ENCODE assay signal across 8 cellular contexts in the genomic region with DNA sequence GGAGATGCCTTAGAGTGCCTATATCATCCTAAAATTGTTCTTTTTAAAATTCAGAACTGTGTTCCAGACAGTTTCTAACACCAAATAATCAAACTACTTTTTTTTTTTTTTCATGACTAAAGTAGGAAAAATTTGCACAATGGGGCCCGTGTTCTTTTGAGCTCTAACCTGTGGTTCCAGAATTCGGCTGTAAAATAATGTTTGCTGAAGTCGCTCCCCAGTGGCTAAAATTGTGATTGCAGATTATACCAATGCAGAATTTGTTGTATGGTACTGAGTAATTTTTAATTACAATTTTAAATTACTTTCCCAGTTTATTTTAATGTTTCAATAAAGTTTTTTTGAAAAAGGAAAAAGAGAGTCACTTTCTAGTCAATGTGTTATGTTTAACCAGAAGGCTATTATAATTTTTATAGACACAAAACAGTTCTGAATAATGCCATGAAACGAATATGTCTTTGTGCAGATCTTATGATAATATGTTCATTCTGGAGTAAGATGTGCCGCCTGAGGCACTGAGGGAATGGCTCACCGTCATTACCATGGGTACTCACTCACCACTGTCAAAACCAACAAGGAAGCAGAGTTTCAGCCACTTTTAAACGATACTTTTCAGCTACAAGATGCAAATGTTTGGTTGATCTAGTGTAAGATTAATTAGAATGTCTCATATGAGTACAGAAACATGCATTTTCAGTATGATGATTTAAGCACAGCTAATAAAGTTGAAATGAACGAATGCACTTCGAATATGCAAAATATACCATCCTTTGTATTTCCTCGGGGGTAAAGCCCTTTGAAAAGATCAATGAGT.
DNase-seq lines count a peak whose midpoint lies in the region; ATAC-seq and TF ChIP-seq lines count a peak whose summit lies in the region.

No MANE protein-coding gene starts in this region.

- H3K36me3 ChIP-seq in Panc1 (ENCODE audit: control insufficient read depth, insufficient read depth, low read length) (no peaks in the 10 kb centered on the region), colonic mucosa (no peaks in the 10 kb centered on the region), spleen (no peaks in the 10 kb centered on the region)

- POLR2A ChIA-PET in Panc1 (lab: Charles Lee), result no interaction called here

- H3K9me3 ChIP-seq in Panc1 (ENCODE audit: control insufficient read depth, insufficient read depth, low read depth, low read length), result no peaks in the 10 kb centered on the region
- no peaks in the 10 kb centered on the region for H3K9me3 ChIP-seq in colonic mucosa
- no peaks in the 10 kb centered on the region for H3K9me3 ChIP-seq in spleen

- CTCF ChIA-PET in Panc1 (lab: Charles Lee), result interaction anchor here (0.7 kb wide), 1 partner anchor 204 kb away, joined by 3 read pairs; a partner anchor contains a TSS

- H3K4me3 ChIP-seq in Panc1 (ENCODE audit: low read depth in 2 of 2, low read length in 2 of 2) (no peak overlapping the region), colonic mucosa (no peak overlapping the region), spleen (no peak overlapping the region)

- no peak for TF ChIP-seq POLR2A in spleen (IDR thresholded peaks at IDR 0.05)

- BruUV-seq in Panc1 (replicated peaks; lab: Mats Ljungman, UMichigan), result no TSS peak

- in situ Hi-C loops in Panc1 (cut with HindIII; ENCODE audit: low pct_unique_long_range_greater_than_20kb, low sequenced_read_pairs), result no loop called here

- H3K4me1 ChIP-seq in Panc1 (ENCODE audit: control insufficient read depth, insufficient read depth, low read length), result peaks cover 1% of the 10 kb centered on the region; the same call in 1 of the 2 replicates
- H3K4me1 ChIP-seq in colonic mucosa, result peaks cover 10% of the 10 kb centered on the region
- peaks cover 5 to 49% (median 22%) of the 10 kb centered on the region in 6 donors for H3K4me1 ChIP-seq in spleen

- 56 to 62% (median 59%) methylated on average over 10 of the region's 10 CpGs for WGBS in spleen, 5 donors

- H3K9ac ChIP-seq in colonic mucosa (ENCODE audit: low read depth in 2 of 2, low read length in 2 of 2), result no peak overlapping the region

- intact Hi-C loops in Panc1 (cut with micrococcal nuclease; ENCODE audit: unreplicated experiment) (no loop called here), colonic mucosa (cut with DNase I) (no loop called here), spleen (cut with DNase I; ENCODE audit: low total_unique reads) (loop anchor here (10.0 kb wide), 1 partner anchor 392 kb away; no protein-coding TSS in a partner anchor)

- no peak overlapping the region for H3K27ac ChIP-seq in Panc1 (ENCODE audit: low read length)
- H3K27ac ChIP-seq in colonic mucosa, result no peak overlapping the region
- no peak overlapping the region for H3K27ac ChIP-seq in spleen

- ATAC-seq in Panc1, result no peak

- TF ChIP-seq CTCF in Panc1 (IDR thresholded peaks at IDR 0.05), result peak; percentile 55; the same call in 1 of the 2 replicates
- peak; percentile 34 for TF ChIP-seq CTCF in colonic mucosa (IDR thresholded peaks at IDR 0.05)
- peak in 7 of 11 experiments; percentile 17 to 45 (median 30) for TF ChIP-seq CTCF in spleen (IDR thresholded peaks at IDR 0.05 in 8 of 11, conservative IDR thresholded peaks at IDR 0.05 in 3 of 11)

- peaks cover 2% of the 10 kb centered on the region; the same call in 1 of the 2 replicates for H3K27me3 ChIP-seq in Panc1 (ENCODE audit: control insufficient read depth, insufficient read depth, low read length)
- no peaks in the 10 kb centered on the region for H3K27me3 ChIP-seq in colonic mucosa
- no peaks in the 10 kb centered on the region for H3K27me3 ChIP-seq in spleen (replicated peaks in 1 of 7)

- peak; percentile 44 for DNase-seq in stimulated activated CD4-positive, alpha-beta T cell treated with anti-CD3 and anti-CD28 coated beads, Interleukin-15, amount 100 ng/mL, for 24 hours
- no peak for DNase-seq in stimulated activated CD4-positive, alpha-beta T cell treated with anti-CD3 and anti-CD28 coated beads, Interleukin-4, amount 100 ng/mL, for 1 hour
- DNase-seq in Panc1 (ENCODE audit: low read depth, low spot score) (no peak), colonic mucosa (no peak), spleen (no peak), DMS79 treated with DMSO at 0.1 percent for 48 hours (lab: John Stamatoyannopoulos, UW) (no peak), globus pallidus (ENCODE audit: low spot score) (no peak), OCI-M2 (lab: John Stamatoyannopoulos, UW; ENCODE audit: unreplicated experiment) (no peak)
